In the genomic region with DNA sequence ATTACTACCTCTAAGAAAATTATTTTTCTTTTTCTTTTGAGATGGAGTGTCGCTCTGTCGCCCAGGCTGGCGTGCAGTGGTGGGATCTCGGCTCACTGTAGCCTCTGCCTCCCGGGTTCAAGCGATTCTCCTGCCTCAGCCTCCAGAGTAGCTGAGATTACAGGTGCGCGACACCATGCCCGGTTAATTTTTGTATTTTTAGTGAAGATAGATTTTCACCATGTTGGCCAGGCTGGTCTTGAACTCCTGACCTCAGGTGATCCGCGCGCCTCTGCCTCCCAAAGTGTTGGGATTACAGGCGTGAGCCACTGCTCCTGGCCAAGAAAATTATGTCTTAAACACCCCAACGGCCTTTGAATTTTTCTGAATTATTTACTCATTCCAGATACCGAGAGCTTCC, we compare ENCODE assay signal across 8 cellular contexts. TPM values are rescaled to one million over a fixed set of nuclear protein-coding genes. Genes with fewer than 3 reads are reported as not detected.
DNase-seq lines count a peak whose midpoint lies in the region; ATAC-seq, FAIRE-seq and TF ChIP-seq lines count a peak whose summit lies in the region.
"Not testable (repeated sequence)": the region's sequence is repeated elsewhere in the genome, so short reads cannot be mapped to it uniquely, and the experiment has no call there.

No MANE protein-coding gene starts in this region.

- H3K79me2 ChIP-seq in KMS-11 (ENCODE audit: insufficient read depth, low read depth); keratinocyte (ENCODE audit: control insufficient read depth, insufficient read depth, low read length): not testable (repeated sequence)

- H3K36me3 Mint-ChIP-seq in T-helper 17 cell (ENCODE audit: low read depth); stimulated activated naive CD8-positive, alpha-beta T cell treated with anti-CD3 and anti-CD28 coated beads, Interleukin-15, Interleukin-2, amounts not matched to agents 100 ng/mL and 50 ng/mL, for 24 hours (ENCODE audit: low read depth): not testable (repeated sequence)
- H3K36me3 Mint-ChIP-seq in activated naive CD4-positive, alpha-beta T cell treated with anti-CD3 and anti-CD28 coated beads, Interleukin-2, amount 10 ng/mL, durations not matched to agents 7 days and 5 days: peaks cover 26% of the 10 kb centered on the region

- H3K4me1 Mint-ChIP-seq in T-helper 17 cell: peaks cover 42% of the 10 kb centered on the region
- H3K4me1 Mint-ChIP-seq in activated naive CD4-positive, alpha-beta T cell treated with anti-CD3 and anti-CD28 coated beads, Interleukin-2, amount 10 ng/mL, durations not matched to agents 7 days and 5 days: peaks cover 60% of the 10 kb centered on the region
- H3K4me1 Mint-ChIP-seq in stimulated activated naive CD8-positive, alpha-beta T cell treated with anti-CD3 and anti-CD28 coated beads, Interleukin-15, Interleukin-2, amounts not matched to agents 100 ng/mL and 50 ng/mL, for 24 hours (ENCODE audit: low read depth): peaks cover 49% of the 10 kb centered on the region

- H3K27me3 Mint-ChIP-seq in T-helper 17 cell; activated naive CD4-positive, alpha-beta T cell treated with anti-CD3 and anti-CD28 coated beads, Interleukin-2, amount 10 ng/mL, durations not matched to agents 7 days and 5 days; stimulated activated naive CD8-positive, alpha-beta T cell treated with anti-CD3 and anti-CD28 coated beads, Interleukin-15, Interleukin-2, amounts not matched to agents 100 ng/mL and 50 ng/mL, for 24 hours: not testable (repeated sequence)

- H3K4me1 ChIP-seq in KMS-11 (ENCODE audit: low read depth, poor library complexity, severe bottlenecking): peaks cover 28% of the 10 kb centered on the region
- peaks cover 43% of the 10 kb centered on the region for H3K4me1 ChIP-seq in keratinocyte (ENCODE audit: control insufficient read depth, extremely low read depth, insufficient read depth, low read length)
- H3K4me1 ChIP-seq in neutrophil (ENCODE audit: control insufficient read depth in 1 of 2, insufficient read depth in 1 of 2, low read depth in 1 of 2, low read length in 1 of 2): peaks cover 50 to 55% of the 10 kb centered on the region in 2 experiments

- DNase-seq in AG10803 (ENCODE audit: low read depth); T-helper 17 cell; activated naive CD4-positive, alpha-beta T cell treated with anti-CD3 and anti-CD28 coated beads, Interleukin-2, amount 10 ng/mL, durations not matched to agents 7 days and 5 days; coronary artery (ENCODE audit: low spot score); keratinocyte (ENCODE audit: low read depth, low spot score): not testable (repeated sequence)

- H3K4me3 ChIP-seq in AG10803 (ENCODE audit: low read length) (peak overlapping the region; percentile 79), keratinocyte (ENCODE audit: control insufficient read depth in 2 of 3, extremely low read depth in 1 of 3, insufficient read depth in 2 of 3, low read depth in 1 of 3, low read length in 3 of 3) (peak overlapping the region in 1 of 3 experiments; percentile 81), neutrophil (ENCODE audit: low read depth in 1 of 2, low read length in 1 of 2) (peak overlapping the region; percentile 68 to 87)
- not testable (repeated sequence) for H3K4me3 ChIP-seq in KMS-11 (IDR thresholded peaks at IDR 0.05; ENCODE audit: insufficient read depth, low read depth, low read length); coronary artery

- not testable (repeated sequence) for H3K9me1 ChIP-seq in keratinocyte (ENCODE audit: control insufficient read depth, extremely low read depth, insufficient read depth, low read length)

- not testable (repeated sequence) for H3K9me3 ChIP-seq in T-helper 17 cell (ENCODE audit: control insufficient read depth, low read length, poor library complexity, severe bottlenecking); keratinocyte (ENCODE audit: control insufficient read depth, low read depth, low read length); neutrophil

- not testable (repeated sequence) for TF ChIP-seq CTCF in AG10803 (conservative IDR thresholded peaks at IDR 0.05; ENCODE audit: low read length); KMS-11 (conservative IDR thresholded peaks at IDR 0.05; ENCODE audit: low read depth, low read length); coronary artery (IDR thresholded peaks at IDR 0.05); keratinocyte (optimal IDR thresholded peaks at IDR 0.05 in 1 of 3, IDR thresholded peaks at IDR 0.05 in 1 of 3, conservative IDR thresholded peaks at IDR 0.05 in 1 of 3; ENCODE audit: extremely low read depth in 1 of 3, insufficient read depth in 2 of 3, low read length in 3 of 3); neutrophil (IDR thresholded peaks at IDR 0.05)

- dilution Hi-C loops in keratinocyte (cut with MboI; ENCODE audit: extremely low pct_ligation_motif_present, low sequenced_read_pairs): not testable (repeated sequence)

- not testable (repeated sequence) for H3K9ac ChIP-seq in KMS-11; keratinocyte (ENCODE audit: control insufficient read depth, extremely low read depth, insufficient read depth, low read length)

- not testable (repeated sequence) for H3K9me3 Mint-ChIP-seq in activated naive CD4-positive, alpha-beta T cell treated with anti-CD3 and anti-CD28 coated beads, Interleukin-2, amount 10 ng/mL, durations not matched to agents 7 days and 5 days; stimulated activated naive CD8-positive, alpha-beta T cell treated with anti-CD3 and anti-CD28 coated beads, Interleukin-15, Interleukin-2, amounts not matched to agents 100 ng/mL and 50 ng/mL, for 24 hours

- not testable (repeated sequence) for H4K20me1 ChIP-seq in KMS-11 (ENCODE audit: insufficient read depth); keratinocyte (ENCODE audit: control insufficient read depth, extremely low read depth, insufficient read depth, low read length)

- not testable (repeated sequence) for H3K4me2 ChIP-seq in KMS-11
- peak overlapping the region; percentile 91 for H3K4me2 ChIP-seq in keratinocyte (ENCODE audit: control insufficient read depth, extremely low read depth, insufficient read depth, low read depth, low read length)

- not testable (repeated sequence) for H3K27ac ChIP-seq in KMS-11
- H3K27ac ChIP-seq in coronary artery: peak overlapping the region; percentile 88 to 92
- H3K27ac ChIP-seq in keratinocyte (ENCODE audit: control insufficient read depth, insufficient read depth, low read length): peak overlapping the region; percentile 79
- H3K27ac ChIP-seq in neutrophil: peak overlapping the region; percentile 92

- H3K27me3 ChIP-seq in KMS-11 (ENCODE audit: insufficient read depth, low read depth); keratinocyte (ENCODE audit: control insufficient read depth, extremely low read depth, insufficient read depth, low read length); neutrophil: not testable (repeated sequence)

- H3K4me3 Mint-ChIP-seq in T-helper 17 cell: peak overlapping the region; percentile 96
- H3K4me3 Mint-ChIP-seq in activated naive CD4-positive, alpha-beta T cell treated with anti-CD3 and anti-CD28 coated beads, Interleukin-2, amount 10 ng/mL, durations not matched to agents 7 days and 5 days: peak overlapping the region; percentile 88
- not testable (repeated sequence) for H3K4me3 Mint-ChIP-seq in stimulated activated naive CD8-positive, alpha-beta T cell treated with anti-CD3 and anti-CD28 coated beads, Interleukin-15, Interleukin-2, amounts not matched to agents 100 ng/mL and 50 ng/mL, for 24 hours

- not testable (repeated sequence) for H3K36me3 ChIP-seq in KMS-11 (ENCODE audit: insufficient read depth); keratinocyte (ENCODE audit: control insufficient read depth in 2 of 2, extremely low read depth in 1 of 2, insufficient read depth in 2 of 2, low read length in 2 of 2); neutrophil

- FAIRE-seq in keratinocyte (lab: Jason Lieb, UNC): not testable (repeated sequence)

- CTCF ChIA-PET in activated naive CD4-positive, alpha-beta T cell treated with anti-CD3 and anti-CD28 coated beads, Interleukin-2, amount 10 ng/mL, durations not matched to agents 7 days and 5 days (lab: Charles Lee): interaction anchor here (1.4 kb wide), 1 partner anchor 20 kb away, joined by 3 read pairs; the partner anchor contains the start of gene ZNF487

- H2AFZ ChIP-seq in KMS-11 (ENCODE audit: low read depth): peak overlapping the region; percentile 98; the same call in 1 of the 2 replicates
- H2AFZ ChIP-seq in keratinocyte (ENCODE audit: control insufficient read depth, low read length): not testable (repeated sequence)

- H3K27ac Mint-ChIP-seq in T-helper 17 cell: peak overlapping the region; percentile 98
- H3K27ac Mint-ChIP-seq in activated naive CD4-positive, alpha-beta T cell treated with anti-CD3 and anti-CD28 coated beads, Interleukin-2, amount 10 ng/mL, durations not matched to agents 7 days and 5 days: peak overlapping the region; percentile 97
- peak overlapping the region; percentile 95 for H3K27ac Mint-ChIP-seq in stimulated activated naive CD8-positive, alpha-beta T cell treated with anti-CD3 and anti-CD28 coated beads, Interleukin-15, Interleukin-2, amounts not matched to agents 100 ng/mL and 50 ng/mL, for 24 hours

- not testable (repeated sequence) for ATAC-seq in T-helper 17 cell

RNA-seq across cellular contexts. Expression of gene ZNF487, which starts 19.6 kb away (rescaled TPM):
- 1 to 10 TPM; 7.9 to 8.7 TPM for total RNA-seq in T-helper 17 cell
- polyA plus RNA-seq in keratinocyte: 3.6 to 5.1 TPM (median 4.1 TPM) in 3 replicates
- 1.0 TPM for polyA plus RNA-seq in keratinocyte (2011; ENCODE audit: low read depth)
- polyA plus RNA-seq in keratinocyte (2011; cell fraction: cytosol; rRNA removed): 4.0 and 4.6 TPM in 2 replicates
- polyA plus RNA-seq in keratinocyte (2011; cell fraction: nucleus; rRNA removed): 4.2 and 6.3 TPM in 2 replicates
- polyA plus RNA-seq in keratinocyte (2012; ENCODE audit: low replicate concordance): 1.7 and 2.3 TPM in 2 replicates
- 1.6 to 24.1 TPM (median 1.6 TPM) in 3 replicates for polyA minus RNA-seq in keratinocyte
- 5.6 TPM for polyA minus RNA-seq in keratinocyte (2011; cell fraction: cytosol; rRNA and poly(A)+ RNA removed)
- polyA minus RNA-seq in keratinocyte (2011; cell fraction: nucleus; rRNA and poly(A)+ RNA removed): 6.1 and 6.3 TPM in 2 replicates

RNA-seq across cellular contexts. Expression of gene HNRNPF, which starts 47.6 kb away (rescaled TPM):
- 100 to 1,000 TPM; 131 to 144 TPM for total RNA-seq in T-helper 17 cell
- 164 to 238 TPM (median 230 TPM) in 3 replicates for polyA plus RNA-seq in keratinocyte
- 149 TPM for polyA plus RNA-seq in keratinocyte (2011; ENCODE audit: low read depth)
- 154 and 156 TPM in 2 replicates for polyA plus RNA-seq in keratinocyte (2011; cell fraction: cytosol; rRNA removed)
- polyA plus RNA-seq in keratinocyte (2011; cell fraction: nucleus; rRNA removed): 171 and 186 TPM in 2 replicates
- polyA plus RNA-seq in keratinocyte (2012; ENCODE audit: low replicate concordance): 128 and 184 TPM in 2 replicates
- 160 to 224 TPM (median 169 TPM) in 3 replicates for polyA minus RNA-seq in keratinocyte
- polyA minus RNA-seq in keratinocyte (2011; cell fraction: cytosol; rRNA and poly(A)+ RNA removed): 138 TPM
- polyA minus RNA-seq in keratinocyte (2011; cell fraction: nucleus; rRNA and poly(A)+ RNA removed): 79.5 and 115 TPM in 2 replicates
